Comparison of ENCODE assay signal across 1 cellular context in the genomic region with DNA sequence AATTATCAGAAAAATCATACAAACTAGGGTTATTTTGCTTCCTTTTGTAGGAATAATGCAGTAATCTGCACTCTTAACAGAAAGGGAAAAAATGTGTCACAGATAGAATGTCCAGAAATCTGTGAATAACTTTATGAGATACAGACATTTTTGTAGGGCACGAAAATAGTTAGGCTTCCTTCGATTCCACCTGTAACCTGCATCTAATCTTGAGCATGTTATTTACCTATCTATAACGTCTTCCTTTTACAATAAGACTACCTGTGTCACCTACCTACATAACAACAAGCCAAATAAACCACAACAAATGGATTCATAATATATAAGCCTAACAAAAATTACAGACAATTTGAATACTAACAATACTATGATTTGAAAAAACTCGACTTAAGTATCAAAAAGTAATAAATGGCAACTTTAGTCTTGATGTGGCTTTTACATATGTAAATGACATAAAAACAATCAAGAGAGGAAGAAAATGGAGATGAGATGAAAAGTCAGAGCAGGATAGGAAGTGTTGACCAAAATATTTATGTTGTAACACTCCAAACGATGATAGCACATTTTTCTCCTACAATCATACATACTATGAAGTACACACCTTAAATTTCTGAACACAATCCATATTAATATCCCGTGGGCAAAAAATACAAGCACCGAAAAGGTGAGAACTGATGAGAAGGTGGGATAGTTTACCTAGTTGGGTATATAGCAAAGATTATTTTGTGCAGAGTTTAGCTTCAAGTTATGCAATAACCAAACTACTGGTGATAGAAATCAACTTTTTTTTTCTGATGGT.
TF ChIP-seq lines count a peak whose summit lies in the region.

No MANE protein-coding gene starts in this region.

TF ChIP-seq in WTC11, 78 proteins besides CTCF, POLR2A, EP300 and RAD21 (continued from another document):
- TF ChIP-seq, protein P1, sequence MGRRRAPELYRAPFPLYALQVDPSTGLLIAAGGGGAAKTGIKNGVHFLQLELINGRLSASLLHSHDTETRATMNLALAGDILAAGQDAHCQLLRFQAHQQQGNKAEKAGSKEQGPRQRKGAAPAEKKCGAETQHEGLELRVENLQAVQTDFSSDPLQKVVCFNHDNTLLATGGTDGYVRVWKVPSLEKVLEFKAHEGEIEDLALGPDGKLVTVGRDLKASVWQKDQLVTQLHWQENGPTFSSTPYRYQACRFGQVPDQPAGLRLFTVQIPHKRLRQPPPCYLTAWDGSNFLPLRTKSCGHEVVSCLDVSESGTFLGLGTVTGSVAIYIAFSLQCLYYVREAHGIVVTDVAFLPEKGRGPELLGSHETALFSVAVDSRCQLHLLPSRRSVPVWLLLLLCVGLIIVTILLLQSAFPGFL (CRISPR knock-in tag; IDR thresholded peaks at IDR 0.05; ENCODE audit: borderline replicate concordance) = no peak
- TF ChIP-seq AR (CRISPR knock-in tag; IDR thresholded peaks at IDR 0.05) (no peak), E2F1 (CRISPR knock-in tag; IDR thresholded peaks at IDR 0.05) (no peak), ZNF512 (CRISPR knock-in tag; IDR thresholded peaks at IDR 0.05; ENCODE audit: borderline replicate concordance) (no peak), NFE2L1 (CRISPR knock-in tag; IDR thresholded peaks at IDR 0.05) (no peak), ZNF138 (CRISPR knock-in tag; conservative IDR thresholded peaks at IDR 0.05) (no peak), KAT7 (CRISPR knock-in tag; IDR thresholded peaks at IDR 0.05; ENCODE audit: borderline replicate concordance) (no peak), IRF1 (CRISPR knock-in tag; IDR thresholded peaks at IDR 0.05) (no peak), TEAD4 (CRISPR knock-in tag; IDR thresholded peaks at IDR 0.05) (no peak)
- TF ChIP-seq, protein P2, sequence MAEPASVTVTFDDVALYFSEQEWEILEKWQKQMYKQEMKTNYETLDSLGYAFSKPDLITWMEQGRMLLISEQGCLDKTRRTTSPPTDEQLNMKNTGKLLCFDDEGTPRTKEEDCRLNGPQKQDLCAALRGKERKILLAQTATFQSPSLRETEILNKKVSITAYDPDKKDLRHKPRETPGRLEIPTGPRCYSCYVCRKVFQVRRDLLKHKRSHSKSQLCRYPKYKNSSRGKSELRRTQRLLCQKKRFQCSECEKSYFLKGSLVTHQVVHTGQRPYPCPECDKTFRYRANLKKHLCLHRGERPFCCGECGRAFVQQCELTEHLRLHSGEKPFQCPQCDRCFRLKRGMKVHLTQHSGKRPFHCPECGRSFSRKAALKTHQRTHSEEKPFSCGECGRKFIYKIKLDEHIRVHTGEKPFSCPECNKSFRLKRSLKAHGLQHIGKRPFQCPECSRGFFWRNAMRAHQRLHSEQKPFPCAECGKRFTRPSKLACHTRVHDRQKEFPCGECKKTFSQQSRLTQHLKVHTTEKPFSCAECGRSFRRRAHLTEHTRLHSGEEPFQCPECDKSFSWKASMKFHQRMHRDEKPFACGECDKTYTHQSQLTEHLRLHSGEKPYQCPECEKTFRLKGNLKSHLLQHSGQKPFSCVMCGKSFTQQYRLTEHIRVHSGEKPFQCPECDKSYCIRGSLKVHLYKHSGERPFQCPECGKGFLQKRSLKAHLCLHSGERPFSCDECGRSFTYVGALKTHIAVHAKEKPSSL (CRISPR knock-in tag; conservative IDR thresholded peaks at IDR 0.05) = no peak
